In genomic region chr12:105235299-105235746, GRCh38 we compare ENCODE assay signal across 8 cellular contexts. TPM values are rescaled to one million over a fixed set of nuclear protein-coding genes. Genes with fewer than 3 reads are reported as not detected.
DNase-seq lines count a peak whose midpoint lies in the region; ATAC-seq and TF ChIP-seq lines count a peak whose summit lies in the region.

No MANE protein-coding gene starts in this region.

- in situ Hi-C loops in T47D (cut with HindIII; ENCODE audit: low pct_unique_long_range_greater_than_20kb, low sequenced_read_pairs) = no loop called here

- peak overlapping the region; percentile 84 to 93 for H3K27ac ChIP-seq in thoracic aorta

- peak overlapping the region; percentile 85 for H3K4me3 Mint-ChIP-seq in activated naive CD4-positive, alpha-beta T cell treated with anti-CD3 and anti-CD28 coated beads for 36 hours

- peaks cover 28 to 46% of the 10 kb centered on the region in 2 donors for H3K4me1 ChIP-seq in thoracic aorta (ENCODE audit: control insufficient read depth in 1 of 2, low read depth in 2 of 2)

- CTCF ChIA-PET in activated naive CD4-positive, alpha-beta T cell treated with anti-CD3 and anti-CD28 coated beads for 36 hours (lab: Charles Lee) = interaction anchor here (1.0 to 2.2 kb wide), 3 partner anchors 11 to 17 kb away, joined by 3 to 5 read pairs (median 5); no protein-coding TSS in a partner anchor

- no peaks in the 10 kb centered on the region for H3K9me3 Mint-ChIP-seq in activated naive CD4-positive, alpha-beta T cell treated with anti-CD3 and anti-CD28 coated beads for 36 hours

- ATAC-seq in left lobe of liver (peak; percentile 1), thoracic aorta (ENCODE audit: insufficient number of reproducible peaks, low FRiP score, low read depth) (no peak), GM21367 (IDR thresholded peaks at IDR 0.05; ENCODE audit: unreplicated experiment) (no peak), GM21529 (IDR thresholded peaks at IDR 0.05; ENCODE audit: unreplicated experiment) (no peak)

- H3K27me3 ChIP-seq in thoracic aorta (replicated peaks; ENCODE audit: insufficient read depth) = no peaks in the 10 kb centered on the region

- intact Hi-C loops in activated naive CD4-positive, alpha-beta T cell treated with anti-CD3 and anti-CD28 coated beads for 36 hours (cut with micrococcal nuclease) = loop anchor here (2.0 to 10.0 kb wide), 6 partner anchors 147 to 1098 kb away; partner anchors contain the start of genes CKAP4, NFYB, NOPCHAP1 and TCP11L2

- peak; percentile 24 for DNase-seq in activated naive CD4-positive, alpha-beta T cell treated with anti-CD3 and anti-CD28 coated beads for 36 hours
- DNase-seq in activated naive CD4-positive, alpha-beta T cell (lab: John Stamatoyannopoulos, UW) = no peak
- DNase-seq in NCI-H128 (lab: John Stamatoyannopoulos, UW; ENCODE audit: unreplicated experiment) = peak; percentile 18
- peak; percentile 13 to 28 for DNase-seq in T47D (ENCODE audit: low read depth in 1 of 2, low spot score in 1 of 2)
- no peak for DNase-seq in left lobe of liver (ENCODE audit: low spot score)
- DNase-seq in thoracic aorta (ENCODE audit: low spot score) = no peak

- peak overlapping the region; percentile 86 for H3K27ac Mint-ChIP-seq in activated naive CD4-positive, alpha-beta T cell treated with anti-CD3 and anti-CD28 coated beads for 36 hours

- TF ChIP-seq CTCF in thoracic aorta (IDR thresholded peaks at IDR 0.05) = no peak

- H3K4me3 ChIP-seq in thoracic aorta = peak overlapping the region; percentile 97

- peaks cover 39% of the 10 kb centered on the region for H3K4me1 Mint-ChIP-seq in activated naive CD4-positive, alpha-beta T cell treated with anti-CD3 and anti-CD28 coated beads for 36 hours (ENCODE audit: low read depth)

- no peaks in the 10 kb centered on the region for H3K27me3 Mint-ChIP-seq in activated naive CD4-positive, alpha-beta T cell treated with anti-CD3 and anti-CD28 coated beads for 36 hours (ENCODE audit: low read depth)

- H3K36me3 Mint-ChIP-seq in activated naive CD4-positive, alpha-beta T cell treated with anti-CD3 and anti-CD28 coated beads for 36 hours (ENCODE audit: low read depth) = peaks cover 2% of the 10 kb centered on the region

- H3K9me3 ChIP-seq in thoracic aorta = no peaks in the 10 kb centered on the region

- H3K36me3 ChIP-seq in thoracic aorta = no peaks in the 10 kb centered on the region

RNA-seq across cellular contexts. Expression of gene APPL2, which starts 0.7 kb away (rescaled TPM):
- total RNA-seq in activated naive CD4-positive, alpha-beta T cell treated with anti-CD3 and anti-CD28 coated beads for 36 hours = 10 to 100 TPM; 12.7 to 13.5 TPM
- total RNA-seq in left lobe of liver (12.3 TPM), thoracic aorta (10 to 100 TPM; 38.2 to 60.9 TPM)

Comparison
In these comparisons a context has a peak if more than half of its experiments do, and no peak if none do; other contexts are left out.
1. DNase-seq: peak in activated naive CD4-positive, alpha-beta T cell treated with anti-CD3 and anti-CD28 coated beads for 36 hours (single experiment), NCI-H128 (single experiment) and T47D (2 of 2); none in activated naive CD4-positive, alpha-beta T cell (0 of 4), left lobe of liver (single experiment) and thoracic aorta (single experiment).